Comparison of ENCODE assay signal across 20 cellular contexts in the genomic region with DNA sequence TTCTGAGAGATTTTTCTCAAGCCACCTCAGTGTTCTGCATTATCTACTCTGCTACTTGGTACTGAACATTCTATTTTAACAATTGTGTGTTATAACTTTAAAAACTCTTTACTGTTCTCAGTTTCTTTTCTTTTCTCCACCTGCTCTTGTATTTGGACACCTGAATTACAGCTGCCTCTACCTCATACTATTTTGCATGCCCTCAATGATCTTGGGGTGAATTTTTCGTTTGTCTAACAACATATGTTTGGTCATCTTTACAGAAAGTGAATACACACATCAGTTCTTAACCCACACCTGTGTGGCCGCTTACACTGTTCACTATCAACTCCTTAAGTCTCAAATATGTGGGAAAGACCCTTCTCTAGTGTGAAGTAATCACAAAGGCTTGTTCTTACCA. TPM values are rescaled to one million over a fixed set of nuclear protein-coding genes. Genes with fewer than 3 reads are reported as not detected.
DNase-seq lines count a peak whose midpoint lies in the region; ATAC-seq and TF ChIP-seq lines count a peak whose summit lies in the region.
"Had no signal": no experiment of that assay in that cellular context is flagged by ENCODE, and none has a peak within 500 bp of the region (broad histone marks: within the 10 kb centered on the region; RNA-seq: fewer than 3 reads in every experiment).

No MANE protein-coding gene starts in this region.

- H3K4me1 ChIP-seq in CD4-positive, alpha-beta memory T cell (ENCODE audit: insufficient read depth, low read length): peaks cover 25% of the 10 kb centered on the region
- peaks cover 52% of the 10 kb centered on the region for H3K4me1 ChIP-seq in KMS-11 (ENCODE audit: low read depth, poor library complexity, severe bottlenecking)
- H3K4me1 ChIP-seq: SJCRH30 had no signal

- H4K20me1 ChIP-seq in KMS-11 (ENCODE audit: insufficient read depth): no peaks in the 10 kb centered on the region

- H3K9me3 Mint-ChIP-seq in CD4-positive, alpha-beta memory T cell: no peaks in the 10 kb centered on the region
- H3K9me3 Mint-ChIP-seq in naive B cell (no peaks in the 10 kb centered on the region), type B pancreatic cell (peaks cover 4% of the 10 kb centered on the region)
- H3K9me3 Mint-ChIP-seq: activated T-helper 2 cell treated with anti-CD3 and anti-CD28 coated beads, Interferon-gamma antibody, Interleukin-2, Interleukin-4, amounts not matched to agents 10 μg/mL and 5 μg/mL and 100 μg/mL, durations not matched to agents 14 hours and 24 hours and 36 hours had no signal

- CTCF ChIA-PET in CD4-positive, alpha-beta memory T cell (lab: Charles Lee; ENCODE audit: partially characterized antibody): no interaction called here

- no peak overlapping the region for H3K4me3 ChIP-seq in CD4-positive, alpha-beta memory T cell (ENCODE audit: low read length in 2 of 2)
- H3K4me3 ChIP-seq in KMS-11 (IDR thresholded peaks at IDR 0.05; ENCODE audit: insufficient read depth, low read depth, low read length): no peak overlapping the region
- H3K4me3 ChIP-seq: PC-9, SJCRH30, spleen, thyroid gland had no signal

- H3K4me2 ChIP-seq in KMS-11: peak overlapping the region; percentile 33; the same call in 1 of the 2 replicates
- H3K4me2 ChIP-seq: PC-9 had no signal

- H3K36me3 ChIP-seq in CD4-positive, alpha-beta memory T cell (ENCODE audit: insufficient read depth, low read length): no peaks in the 10 kb centered on the region
- no peaks in the 10 kb centered on the region for H3K36me3 ChIP-seq in KMS-11 (ENCODE audit: insufficient read depth)
- H3K36me3 ChIP-seq: brain microvascular endothelial cell, SJCRH30, thyroid gland had no signal

- no peak for TF ChIP-seq CTCF in KMS-11 (conservative IDR thresholded peaks at IDR 0.05; ENCODE audit: low read depth, low read length)
- no peak for TF ChIP-seq CTCF in type B pancreatic cell (conservative IDR thresholded peaks at IDR 0.05)

- intact Hi-C loops in CD4-positive, alpha-beta memory T cell (cut with micrococcal nuclease): no loop called here

- no peak overlapping the region for H2AFZ ChIP-seq in KMS-11 (ENCODE audit: low read depth)
- H2AFZ ChIP-seq: PC-9 had no signal

- POLR2A ChIA-PET in CD4-positive, alpha-beta memory T cell (lab: Charles Lee; ENCODE audit: partially characterized antibody): no interaction called here

- peaks cover 6 to 10% of the 10 kb centered on the region in 2 donors for H3K36me3 Mint-ChIP-seq in CD4-positive, alpha-beta memory T cell
- no peaks in the 10 kb centered on the region for H3K36me3 Mint-ChIP-seq in naive B cell
- peaks cover 5% of the 10 kb centered on the region for H3K36me3 Mint-ChIP-seq in type B pancreatic cell

- H3K4me1 Mint-ChIP-seq in CD4-positive, alpha-beta memory T cell: peaks cover 28 to 48% (median 38%) of the 10 kb centered on the region in 4 donors
- peaks cover 22 to 34% (median 31%) of the 10 kb centered on the region in 3 donors for H3K4me1 Mint-ChIP-seq in naive B cell
- peaks cover 5% of the 10 kb centered on the region for H3K4me1 Mint-ChIP-seq in type B pancreatic cell (ENCODE audit: unreplicated experiment)

- peak overlapping the region in 4 of 7 donors; percentile 1 to 67 (median 22) for H3K27ac Mint-ChIP-seq in CD4-positive, alpha-beta memory T cell
- H3K27ac Mint-ChIP-seq in naive B cell: peak overlapping the region in 4 of 6 donors; percentile 1 to 58 (median 36)
- no peak overlapping the region for H3K27ac Mint-ChIP-seq in type B pancreatic cell
- H3K27ac Mint-ChIP-seq: activated T-helper 2 cell treated with anti-CD3 and anti-CD28 coated beads, Interferon-gamma antibody, Interleukin-2, Interleukin-4, amounts not matched to agents 10 μg/mL and 5 μg/mL and 100 μg/mL, durations not matched to agents 14 hours and 24 hours and 36 hours had no signal

- ATAC-seq in GM21529 (IDR thresholded peaks at IDR 0.05; ENCODE audit: unreplicated experiment) (peak; percentile 71), naive B cell (ENCODE audit: low read depth in 2 of 2) (no peak), GM19463 (IDR thresholded peaks at IDR 0.05; ENCODE audit: unreplicated experiment) (no peak)

- no peak overlapping the region for H3K9ac ChIP-seq in KMS-11

- H3K79me2 ChIP-seq in KMS-11 (ENCODE audit: insufficient read depth, low read depth): peaks cover 57% of the 10 kb centered on the region; the same call in 1 of the 2 replicates

- H3K4me3 Mint-ChIP-seq in CD4-positive, alpha-beta memory T cell: no peak overlapping the region
- H3K4me3 Mint-ChIP-seq in naive B cell: no peak overlapping the region
- H3K4me3 Mint-ChIP-seq in type B pancreatic cell: no peak overlapping the region

- no peaks in the 10 kb centered on the region for H3K9me3 ChIP-seq in CD4-positive, alpha-beta memory T cell (ENCODE audit: control insufficient read depth in 1 of 2, low read length in 2 of 2)
- H3K9me3 ChIP-seq: SJCRH30, spleen, thyroid gland had no signal

- H3K27ac ChIP-seq in CD4-positive, alpha-beta memory T cell (ENCODE audit: low read depth, low read length): no peak overlapping the region
- peak overlapping the region; percentile 36; the same call in 1 of the 2 replicates for H3K27ac ChIP-seq in KMS-11
- H3K27ac ChIP-seq: brain microvascular endothelial cell, PC-9, SJCRH30, thyroid gland had no signal

- no peaks in the 10 kb centered on the region for H3K27me3 ChIP-seq in CD4-positive, alpha-beta memory T cell (ENCODE audit: insufficient read depth, low read length)
- no peaks in the 10 kb centered on the region for H3K27me3 ChIP-seq in KMS-11 (ENCODE audit: insufficient read depth, low read depth)
- H3K27me3 ChIP-seq: brain microvascular endothelial cell, SJCRH30, spleen, thyroid gland had no signal

- H3K27me3 Mint-ChIP-seq in CD4-positive, alpha-beta memory T cell: no peaks in the 10 kb centered on the region
- no peaks in the 10 kb centered on the region for H3K27me3 Mint-ChIP-seq in naive B cell
- H3K27me3 Mint-ChIP-seq in type B pancreatic cell: no peaks in the 10 kb centered on the region

- no peak for DNase-seq in CD4-positive, alpha-beta memory T cell
- no peak for DNase-seq in naive B cell
- DNase-seq in type B pancreatic cell (ENCODE audit: extremely low spot score, unreplicated experiment): no peak
- no peak for DNase-seq in DMS53 (lab: John Stamatoyannopoulos, UW)
- DNase-seq in medulla oblongata (ENCODE audit: extremely low spot score): no peak
- DNase-seq: ACHN; activated CD4-positive, CD25-positive, alpha-beta regulatory T cell; brain microvascular endothelial cell; kidney glomerular epithelial cell; NCI-H1092 treated with DMSO at 0.1 percent for 48 hours; NCI-H2171; NCI-H69; PC-9; SJCRH30; spleen; thyroid gland had no signal

RNA-seq across cellular contexts. Expression of gene PTPN2, which starts 16.3 kb away (rescaled TPM):
- total RNA-seq in CD4-positive, alpha-beta memory T cell: 10 to 100 TPM; 65.5 to 69.2 TPM
- 10 to 100 TPM; 80.0 to 98.2 TPM for polyA plus RNA-seq in CD4-positive, alpha-beta memory T cell
- 100 to 1,000 TPM in 2 of 6 donors, 10 to 100 TPM in 4; 84.6 to 112 (median 99.1) TPM for polyA plus RNA-seq in naive B cell (ENCODE audit: low read depth in 6 of 6)
- 31.4 and 32.7 TPM in 2 replicates for total RNA-seq in type B pancreatic cell (ENCODE audit: low replicate concordance)
